Comparison of ENCODE assay signal across 21 cellular contexts in genomic region chr16:1306344-1306743, GRCh38. TPM values are rescaled to one million over a fixed set of nuclear protein-coding genes. Genes with fewer than 3 reads are reported as not detected.
DNase-seq lines count a peak whose midpoint lies in the region; ATAC-seq, FAIRE-seq and TF ChIP-seq lines count a peak whose summit lies in the region.
"Had no signal": no experiment of that assay in that cellular context is flagged by ENCODE, and none has a peak within 500 bp of the region (broad histone marks: within the 10 kb centered on the region; RNA-seq: fewer than 3 reads in every experiment).

No MANE protein-coding gene starts in this region.

- no peak overlapping the region for H3K27ac ChIP-seq in heart left ventricle
- H3K27ac ChIP-seq: gastrocnemius medialis had no signal

- no peaks in the 10 kb centered on the region for H3K36me3 ChIP-seq in heart left ventricle
- H3K36me3 ChIP-seq: gastrocnemius medialis had no signal

- no peak for TF ChIP-seq POLR2A in heart left ventricle (IDR thresholded peaks at IDR 0.05)

- H3K36me3 Mint-ChIP-seq in activated naive CD4-positive, alpha-beta T cell treated with anti-CD3 and anti-CD28 coated beads, Interleukin-2, amount 50 U/mL, for 24 hours = peaks cover 4% of the 10 kb centered on the region
- H3K36me3 Mint-ChIP-seq in T-helper 17 cell (ENCODE audit: low read depth) (peaks cover 3% of the 10 kb centered on the region), mesothelial cell of epicardium (no peaks in the 10 kb centered on the region)

- H3K27me3 Mint-ChIP-seq in activated naive CD4-positive, alpha-beta T cell treated with anti-CD3 and anti-CD28 coated beads, Interleukin-2, amount 50 U/mL, for 24 hours = no peaks in the 10 kb centered on the region
- no peaks in the 10 kb centered on the region for H3K27me3 Mint-ChIP-seq in T-helper 17 cell
- peaks cover 8% of the 10 kb centered on the region for H3K27me3 Mint-ChIP-seq in mesothelial cell of epicardium (ENCODE audit: low read depth)

- H3K4me1 Mint-ChIP-seq in activated naive CD4-positive, alpha-beta T cell treated with anti-CD3 and anti-CD28 coated beads, Interleukin-2, amount 50 U/mL, for 24 hours = peaks cover 39% of the 10 kb centered on the region
- H3K4me1 Mint-ChIP-seq in T-helper 17 cell = peaks cover 26% of the 10 kb centered on the region
- H3K4me1 Mint-ChIP-seq in mesothelial cell of epicardium = peaks cover 23% of the 10 kb centered on the region

- no peak overlapping the region for H3K27ac Mint-ChIP-seq in activated naive CD4-positive, alpha-beta T cell treated with anti-CD3 and anti-CD28 coated beads, Interleukin-2, amount 50 U/mL, for 24 hours
- H3K27ac Mint-ChIP-seq in T-helper 17 cell (no peak overlapping the region), mesothelial cell of epicardium (peak overlapping the region; percentile 12)

- peaks cover 0 to 5% (median 0%) of the 10 kb centered on the region in 9 donors for H3K27me3 ChIP-seq in heart left ventricle

- WGBS in heart left ventricle, 4 donors = 66 to 67% (median 67%) methylated on average over 4 of the region's 4 CpGs

- intact Hi-C loops in heart left ventricle (cut with DNase I) = loop anchor here in 5 of 10 donors (5.0 to 10.0 kb wide), 5 partner anchors 41 to 108 kb away; partner anchors contain the start of genes UNKL (in 3 of the 5), GNPTG (in 1 of the 5) and TSR3 (in 1 of the 5)

- FAIRE-seq in HTR-8/SVneo (lab: Jason Lieb, UNC) = no peak
- FAIRE-seq: bronchial epithelial cell, GM12878 had no signal

- TF ChIP-seq CTCF in mesothelial cell of epicardium (IDR thresholded peaks at IDR 0.05; ENCODE audit: unreplicated experiment) (no peak), heart left ventricle (IDR thresholded peaks at IDR 0.05) (no peak)

- ATAC-seq in T-helper 17 cell (no peak), heart left ventricle (no peak)
- ATAC-seq: gastrocnemius medialis, GM12878, left cardiac atrium had no signal

- peak overlapping the region; percentile 39 for H3K4me3 Mint-ChIP-seq in activated naive CD4-positive, alpha-beta T cell treated with anti-CD3 and anti-CD28 coated beads, Interleukin-2, amount 50 U/mL, for 24 hours
- H3K4me3 Mint-ChIP-seq in T-helper 17 cell = peak overlapping the region; percentile 33
- H3K4me3 Mint-ChIP-seq in mesothelial cell of epicardium = peak overlapping the region; percentile 38

- no peak for DNase-seq in activated naive CD4-positive, alpha-beta T cell (lab: John Stamatoyannopoulos, UW)
- DNase-seq in T-helper 17 cell (no peak), mesothelial cell of epicardium (ENCODE audit: low spot score in 2 of 2, unreplicated experiment in 2 of 2) (no peak), DMS153 (lab: John Stamatoyannopoulos, UW) (no peak), HUDEP-2 (lab: John Stamatoyannopoulos, UW; ENCODE audit: unreplicated experiment in 76 of 76) (no peak), HTR-8/SVneo (ENCODE audit: insufficient read length, low spot score) (no peak), heart left ventricle (no peak)
- DNase-seq: activated CD4-positive, CD25-positive, alpha-beta regulatory T cell; gastrocnemius medialis; GDM1; left cardiac atrium; NCI-H1105; NCI-H526 treated with DMSO at 0.1 percent for 48 hours; SHP77; trophoblast cell had no signal

- H3K9me3 ChIP-seq in T-helper 17 cell (ENCODE audit: control insufficient read depth, low read length, poor library complexity, severe bottlenecking) (no peaks in the 10 kb centered on the region), heart left ventricle (no peaks in the 10 kb centered on the region)
- H3K9me3 ChIP-seq: gastrocnemius medialis had no signal

- H3K9me3 Mint-ChIP-seq in activated naive CD4-positive, alpha-beta T cell treated with anti-CD3 and anti-CD28 coated beads, Interleukin-2, amount 50 U/mL, for 24 hours = no peaks in the 10 kb centered on the region
- H3K9me3 Mint-ChIP-seq in mesothelial cell of epicardium = no peaks in the 10 kb centered on the region

- peaks cover 6 to 23% (median 10%) of the 10 kb centered on the region in 12 donors for H3K4me1 ChIP-seq in heart left ventricle

- H3K4me3 ChIP-seq in heart left ventricle = no peak overlapping the region
- H3K4me3 ChIP-seq: gastrocnemius medialis, GM12878 had no signal

RNA-seq across cellular contexts. Expression of gene UBE2I, which starts 3.1 kb away (rescaled TPM):
- total RNA-seq in T-helper 17 cell (100 to 1,000 TPM; 233 to 249 TPM), mesothelial cell of epicardium (205 to 214 TPM (median 208 TPM) in 3 replicates), heart left ventricle (100 to 1,000 TPM in 2 of 9 donors, 10 to 100 TPM in 7; 59.3 to 105 (median 85.9) TPM)
- 10 to 100 TPM; 67.2 to 73.4 TPM for polyA plus RNA-seq in heart left ventricle

RNA-seq across cellular contexts. Expression of gene BAIAP3, which starts 27.1 kb away (rescaled TPM):
- total RNA-seq in T-helper 17 cell = 10 to 100 TPM; 11.8 to 20.0 TPM
- 1.3 to 2.4 TPM (median 2.3 TPM) in 3 replicates for total RNA-seq in mesothelial cell of epicardium
- 1 to 10 TPM in 8 of 9 donors, under 1 TPM in 1; 0.88 to 4.0 (median 2.6) TPM for total RNA-seq in heart left ventricle
- 1 to 10 TPM; 1.7 to 2.6 TPM for polyA plus RNA-seq in heart left ventricle

RNA-seq across cellular contexts. Expression of gene TSR3, which starts 45.3 kb away (rescaled TPM):
- total RNA-seq in T-helper 17 cell (10 to 100 TPM; 24.4 to 27.7 TPM), mesothelial cell of epicardium (42.1 to 43.7 TPM (median 42.7 TPM) in 3 replicates), heart left ventricle (100 to 1,000 TPM in 1 of 9 donors, 10 to 100 TPM in 8; 46.3 to 108 (median 58.9) TPM)
- 10 to 100 TPM; 60.0 to 75.4 TPM for polyA plus RNA-seq in heart left ventricle

RNA-seq across cellular contexts. Expression of gene GNPTG, which starts 45.4 kb away (rescaled TPM):
- total RNA-seq in T-helper 17 cell (10 to 100 TPM; 39.2 to 48.0 TPM), mesothelial cell of epicardium (47.8 to 52.9 TPM (median 48.4 TPM) in 3 replicates), heart left ventricle (10 to 100 TPM; 25.4 to 54.2 (median 31.0) TPM)
- polyA plus RNA-seq in heart left ventricle = 10 to 100 TPM; 31.9 to 45.0 TPM

RNA-seq across cellular contexts. Expression of gene TPSD1, which starts 50.5 kb away (rescaled TPM):
- total RNA-seq in T-helper 17 cell (not detected), mesothelial cell of epicardium (not detected in 3 replicates), heart left ventricle (under 1 TPM in 1 of 9 donors, not detected in 8; 0.38 TPM)
- polyA plus RNA-seq in heart left ventricle = under 1 TPM in 1 of 2 donors, not detected in 1; 0.17 TPM
- total RNA-seq: bronchial epithelial cell; dermis microvascular lymphatic vessel endothelial cell; epithelial cell of proximal tubule; GM12878; T-helper 1 cell treated with Interleukin-12 subunit alpha and Interleukin-12 subunit beta and Interleukin-4 antibody, amounts not matched to agents 30 ng/mL and 1 ng/mL, for 36 hours had no signal
- polyA plus RNA-seq: GM12878 had no signal
